Comparison of ENCODE assay signal across 34 cellular contexts in the genomic region with DNA sequence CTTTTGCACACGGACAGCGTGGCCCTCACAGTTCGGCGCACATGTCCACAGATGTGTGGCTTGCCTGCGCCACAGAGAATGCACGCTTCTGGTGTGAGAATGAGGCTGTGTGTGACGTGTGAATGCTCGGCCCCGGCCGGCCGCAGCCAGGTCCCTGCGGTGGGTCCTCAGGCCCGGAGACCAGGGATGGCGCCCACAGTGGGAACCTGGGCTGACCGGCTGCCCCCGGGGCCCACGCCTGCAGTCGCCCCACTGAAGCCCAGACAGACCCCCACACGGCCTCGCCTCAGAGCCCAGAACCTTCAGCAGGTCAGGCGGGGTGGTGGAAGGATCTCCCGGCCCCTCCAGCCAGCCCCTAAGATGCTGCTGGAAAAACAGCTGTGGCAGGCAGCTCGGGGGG. TPM values are rescaled to one million over a fixed set of nuclear protein-coding genes. Genes with fewer than 3 reads are reported as not detected.
"Had no signal": no experiment of that assay in that cellular context is flagged by ENCODE, and none has a peak within 500 bp of the region (broad histone marks: within the 10 kb centered on the region; RNA-seq: fewer than 3 reads in every experiment).

No MANE protein-coding gene starts in this region.

- ATAC-seq: activated CD8-positive, alpha-beta memory T cell treated with anti-CD3 and anti-CD28 coated beads, Interleukin-2, amount 10 ng/mL, durations not matched to agents 7 days and 5 days; activated CD8-positive, alpha-beta T cell treated with anti-CD3 and anti-CD28 coated beads, Interleukin-2, amount 10 ng/mL, durations not matched to agents 7 days and 5 days; activated naive CD8-positive, alpha-beta T cell treated with anti-CD3 and anti-CD28 coated beads, Interleukin-2, amount 50 U/mL, for 24 hours; effector memory CD8-positive, alpha-beta T cell; foreskin keratinocyte; gastrocnemius medialis; heart left ventricle; WTC11 had no signal

- H3K27me3 ChIP-seq: ascending aorta had no signal

- H3K4me3 ChIP-seq: ascending aorta, breast epithelium, esophagus muscularis mucosa, gastrocnemius medialis, heart left ventricle had no signal

- DNase-seq: activated CD4-positive, alpha-beta memory T cell treated with anti-CD3 and anti-CD28 coated beads for 36 hours; activated CD4-positive, alpha-beta T cell treated with anti-CD3 and anti-CD28 coated beads for 48 hours; activated CD8-positive, alpha-beta memory T cell treated with anti-CD3 and anti-CD28 coated beads, Interleukin-2, amount 10 ng/mL, durations not matched to agents 7 days and 5 days; activated CD8-positive, alpha-beta memory T cell treated with anti-CD3 and anti-CD28 coated beads, Interleukin-2, amount 50 U/mL, for 4 hours; activated CD8-positive, alpha-beta T cell treated with anti-CD3 and anti-CD28 coated beads, Interleukin-2, amount 10 ng/mL, durations not matched to agents 7 days and 5 days; activated effector memory CD4-positive, alpha-beta T cell treated with anti-CD3 and anti-CD28 coated beads, Interleukin-2, amount 50 U/mL, for 16 hours; activated naive CD4-positive, alpha-beta T cell treated with anti-CD3 and anti-CD28 coated beads for 36 hours; activated naive CD8-positive, alpha-beta T cell treated with anti-CD3 and anti-CD28 coated beads for 36 hours; activated naive CD8-positive, alpha-beta T cell treated with anti-CD3 and anti-CD28 coated beads, Interleukin-2, amount 50 U/mL, for 24 hours; activated T-cell treated with anti-CD3 and anti-CD28 coated beads, Interleukin-2, amount 50 U/mL, for 1 hour; activated T-cell treated with anti-CD3 and anti-CD28 coated beads, Interleukin-2, amount 50 U/mL, for 48 hours; caudate nucleus; cortex of kidney; dermis blood vessel endothelial cell; effector CD4-positive, alpha-beta T cell; effector memory CD8-positive, alpha-beta T cell; erythroblast; foreskin keratinocyte; gastrocnemius medialis; glutamatergic neuron; heart left ventricle; T-helper 2 cell had no signal

- H3K27me3 Mint-ChIP-seq: activated CD4-positive, alpha-beta memory T cell treated with anti-CD3 and anti-CD28 coated beads for 36 hours; activated CD8-positive, alpha-beta memory T cell treated with anti-CD3 and anti-CD28 coated beads, Interleukin-2, amount 10 ng/mL, durations not matched to agents 7 days and 5 days; activated naive CD4-positive, alpha-beta T cell treated with anti-CD3 and anti-CD28 coated beads, Interleukin-2, amount 50 U/mL, for 24 hours; activated naive CD8-positive, alpha-beta T cell treated with anti-CD3 and anti-CD28 coated beads for 36 hours; activated naive CD8-positive, alpha-beta T cell treated with anti-CD3 and anti-CD28 coated beads, Interleukin-2, amount 50 U/mL, for 24 hours had no signal

- H3K4me1 ChIP-seq: foreskin keratinocyte had no signal

- H3K27ac Mint-ChIP-seq: activated CD4-positive, alpha-beta memory T cell treated with anti-CD3 and anti-CD28 coated beads for 36 hours; activated CD8-positive, alpha-beta memory T cell treated with anti-CD3 and anti-CD28 coated beads, Interleukin-2, amount 10 ng/mL, durations not matched to agents 7 days and 5 days; activated CD8-positive, alpha-beta T cell treated with anti-CD3 and anti-CD28 coated beads, Interleukin-2, amount 10 ng/mL, durations not matched to agents 7 days and 5 days; activated naive CD4-positive, alpha-beta T cell treated with anti-CD3 and anti-CD28 coated beads for 36 hours; activated naive CD4-positive, alpha-beta T cell treated with anti-CD3 and anti-CD28 coated beads, Interleukin-2, amount 50 U/mL, for 24 hours; activated naive CD8-positive, alpha-beta T cell treated with anti-CD3 and anti-CD28 coated beads for 36 hours; activated naive CD8-positive, alpha-beta T cell treated with anti-CD3 and anti-CD28 coated beads, Interleukin-2, amount 50 U/mL, for 24 hours; activated T-helper 1 cell treated with anti-CD3 and anti-CD28 coated beads, Interleukin-12 subunit alpha, Interleukin-12 subunit beta, Interleukin-2, Interleukin-4 antibody, amounts not matched to agents 30 ng/mL and 10 ng/mL and 1 ng/mL, durations not matched to agents 14 hours and 24 hours and 36 hours; activated T-helper 2 cell treated with anti-CD3 and anti-CD28 coated beads, Interferon-gamma antibody, Interleukin-2, Interleukin-4, amounts not matched to agents 10 μg/mL and 5 μg/mL and 100 μg/mL, durations not matched to agents 14 hours and 24 hours and 36 hours; effector memory CD8-positive, alpha-beta T cell had no signal

- H3K9me3 ChIP-seq: ascending aorta, breast epithelium, esophagus muscularis mucosa, gastrocnemius medialis, heart left ventricle had no signal

- H3K27ac ChIP-seq: ascending aorta, breast epithelium, esophagus muscularis mucosa, foreskin keratinocyte, gastrocnemius medialis had no signal

- H3K9me3 Mint-ChIP-seq: activated CD4-positive, alpha-beta memory T cell treated with anti-CD3 and anti-CD28 coated beads for 36 hours; activated naive CD4-positive, alpha-beta T cell treated with anti-CD3 and anti-CD28 coated beads for 36 hours; activated naive CD4-positive, alpha-beta T cell treated with anti-CD3 and anti-CD28 coated beads, Interleukin-2, amount 50 U/mL, for 24 hours; activated naive CD8-positive, alpha-beta T cell treated with anti-CD3 and anti-CD28 coated beads for 36 hours; activated naive CD8-positive, alpha-beta T cell treated with anti-CD3 and anti-CD28 coated beads, Interleukin-2, amount 50 U/mL, for 24 hours; activated T-helper 1 cell treated with anti-CD3 and anti-CD28 coated beads, Interleukin-12 subunit alpha, Interleukin-12 subunit beta, Interleukin-2, Interleukin-4 antibody, amounts not matched to agents 30 ng/mL and 10 ng/mL and 1 ng/mL, durations not matched to agents 14 hours and 24 hours and 36 hours; activated T-helper 2 cell treated with anti-CD3 and anti-CD28 coated beads, Interferon-gamma antibody, Interleukin-2, Interleukin-4, amounts not matched to agents 10 μg/mL and 5 μg/mL and 100 μg/mL, durations not matched to agents 14 hours and 24 hours and 36 hours; effector memory CD8-positive, alpha-beta T cell; WTC11 had no signal

- H3K4me3 Mint-ChIP-seq: activated CD4-positive, alpha-beta memory T cell treated with anti-CD3 and anti-CD28 coated beads for 36 hours; activated CD8-positive, alpha-beta memory T cell treated with anti-CD3 and anti-CD28 coated beads, Interleukin-2, amount 10 ng/mL, durations not matched to agents 7 days and 5 days; activated CD8-positive, alpha-beta T cell treated with anti-CD3 and anti-CD28 coated beads, Interleukin-2, amount 10 ng/mL, durations not matched to agents 7 days and 5 days; activated naive CD4-positive, alpha-beta T cell treated with anti-CD3 and anti-CD28 coated beads for 36 hours; activated naive CD4-positive, alpha-beta T cell treated with anti-CD3 and anti-CD28 coated beads, Interleukin-2, amount 50 U/mL, for 24 hours; activated naive CD8-positive, alpha-beta T cell treated with anti-CD3 and anti-CD28 coated beads for 36 hours; activated naive CD8-positive, alpha-beta T cell treated with anti-CD3 and anti-CD28 coated beads, Interleukin-2, amount 50 U/mL, for 24 hours; activated T-helper 1 cell treated with anti-CD3 and anti-CD28 coated beads, Interleukin-12 subunit alpha, Interleukin-12 subunit beta, Interleukin-2, Interleukin-4 antibody, amounts not matched to agents 30 ng/mL and 10 ng/mL and 1 ng/mL, durations not matched to agents 14 hours and 24 hours and 36 hours; effector memory CD8-positive, alpha-beta T cell; WTC11 had no signal

- H3K4me1 Mint-ChIP-seq: activated CD8-positive, alpha-beta memory T cell treated with anti-CD3 and anti-CD28 coated beads, Interleukin-2, amount 10 ng/mL, durations not matched to agents 7 days and 5 days; activated naive CD4-positive, alpha-beta T cell treated with anti-CD3 and anti-CD28 coated beads, Interleukin-2, amount 50 U/mL, for 24 hours; activated naive CD8-positive, alpha-beta T cell treated with anti-CD3 and anti-CD28 coated beads for 36 hours; activated naive CD8-positive, alpha-beta T cell treated with anti-CD3 and anti-CD28 coated beads, Interleukin-2, amount 50 U/mL, for 24 hours; WTC11 had no signal

- H3K36me3 Mint-ChIP-seq: activated CD4-positive, alpha-beta memory T cell treated with anti-CD3 and anti-CD28 coated beads for 36 hours; activated CD8-positive, alpha-beta memory T cell treated with anti-CD3 and anti-CD28 coated beads, Interleukin-2, amount 10 ng/mL, durations not matched to agents 7 days and 5 days; activated naive CD4-positive, alpha-beta T cell treated with anti-CD3 and anti-CD28 coated beads, Interleukin-2, amount 50 U/mL, for 24 hours; activated naive CD8-positive, alpha-beta T cell treated with anti-CD3 and anti-CD28 coated beads for 36 hours; brain; WTC11 had no signal

- FAIRE-seq: colon had no signal

- H3K36me3 ChIP-seq: ascending aorta, breast epithelium, esophagus muscularis mucosa, gastrocnemius medialis, heart left ventricle had no signal

RNA-seq across cellular contexts. Expression of gene C14orf180, which starts 4.6 kb away (rescaled TPM):
- total RNA-seq: activated CD4-positive, alpha-beta memory T cell treated with anti-CD3 and anti-CD28 coated beads for 36 hours; activated CD8-positive, alpha-beta memory T cell treated with anti-CD3 and anti-CD28 coated beads for 36 hours; activated CD8-positive, alpha-beta memory T cell treated with anti-CD3 and anti-CD28 coated beads, Interleukin-2, amount 10 ng/mL, durations not matched to agents 7 days and 5 days; activated CD8-positive, alpha-beta T cell treated with anti-CD3 and anti-CD28 coated beads, Interleukin-2, amount 10 ng/mL, durations not matched to agents 7 days and 5 days; activated naive CD4-positive, alpha-beta T cell treated with anti-CD3 and anti-CD28 coated beads for 36 hours; activated naive CD8-positive, alpha-beta T cell treated with anti-CD3 and anti-CD28 coated beads for 36 hours; activated T-helper 1 cell treated with anti-CD3 and anti-CD28 coated beads, Interleukin-12 subunit alpha, Interleukin-12 subunit beta, Interleukin-2, Interleukin-4 antibody, amounts not matched to agents 30 ng/mL and 10 ng/mL and 1 ng/mL, durations not matched to agents 14 hours and 24 hours and 36 hours; activated T-helper 2 cell treated with anti-CD3 and anti-CD28 coated beads, Interferon-gamma antibody, Interleukin-2, Interleukin-4, amounts not matched to agents 10 μg/mL and 5 μg/mL and 100 μg/mL, durations not matched to agents 14 hours and 24 hours and 36 hours; chondrocyte; dermis blood vessel endothelial cell; foreskin keratinocyte; T-helper 1 cell treated with Interleukin-12 subunit alpha and Interleukin-12 subunit beta and Interleukin-4 antibody, amounts not matched to agents 30 ng/mL and 1 ng/mL, for 36 hours; WTC11 had no signal
- polyA plus RNA-seq: foreskin keratinocyte had no signal

RNA-seq across cellular contexts. Expression of gene TMEM179, which starts 29.6 kb away (rescaled TPM):
- total RNA-seq: activated CD4-positive, alpha-beta memory T cell treated with anti-CD3 and anti-CD28 coated beads for 36 hours; activated CD8-positive, alpha-beta memory T cell treated with anti-CD3 and anti-CD28 coated beads for 36 hours; activated CD8-positive, alpha-beta memory T cell treated with anti-CD3 and anti-CD28 coated beads, Interleukin-2, amount 10 ng/mL, durations not matched to agents 7 days and 5 days; activated CD8-positive, alpha-beta T cell treated with anti-CD3 and anti-CD28 coated beads, Interleukin-2, amount 10 ng/mL, durations not matched to agents 7 days and 5 days; activated naive CD8-positive, alpha-beta T cell treated with anti-CD3 and anti-CD28 coated beads for 36 hours; ascending aorta; breast epithelium; dermis blood vessel endothelial cell; foreskin keratinocyte; gastrocnemius medialis had no signal
- polyA plus RNA-seq: foreskin keratinocyte had no signal
